Comparison of ENCODE assay signal across 25 cellular contexts in genomic region chr18:79257480-79257879, GRCh38.
"Had no signal": no experiment of that assay in that cellular context is flagged by ENCODE, and none has a peak within 500 bp of the region (broad histone marks: within the 10 kb centered on the region; RNA-seq: fewer than 3 reads in every experiment).

No MANE protein-coding gene starts in this region.

- H3K4me1 ChIP-seq: heart right ventricle, parathyroid adenoma, right lobe of liver, suprapubic skin, upper lobe of left lung had no signal

- H3K27me3 ChIP-seq: adrenal gland, cardiac muscle cell, foreskin keratinocyte, heart right ventricle, neutrophil, right lobe of liver, suprapubic skin, upper lobe of left lung had no signal

- DNase-seq: activated CD4-positive, alpha-beta memory T cell treated with anti-CD3 and anti-CD28 coated beads, Interleukin-2, amount 10 ng/mL, durations not matched to agents 7 days and 5 days; activated CD4-positive, alpha-beta T cell treated with anti-CD3 and anti-CD28 coated beads for 4 hours; activated effector memory CD4-positive, alpha-beta T cell treated with Interleukin-2 at 50 U/mL for 16 hours; activated T-cell treated with anti-CD3 and anti-CD28 coated beads, Interleukin-2, amount 50 U/mL, for 24 hours; cortex of kidney; effector memory CD4-positive, alpha-beta T cell; foreskin keratinocyte; heart right ventricle; mammary epithelial cell; mucosa of descending colon; naive thymus-derived CD4-positive, alpha-beta T cell; right lobe of liver; stimulated activated CD4-positive, alpha-beta T cell treated with anti-CD3 and anti-CD28 coated beads, Interleukin-4, amount 100 ng/mL, for 4 hours; stimulated activated CD8-positive, alpha-beta memory T cell treated with anti-CD3 and anti-CD28 coated beads, Interleukin-4, amount 100 ng/mL, for 48 hours; stimulated activated naive CD4-positive, alpha-beta T cell treated with Interleukin-2 at 50 U/mL for 16 hours; T-helper 17 cell; upper lobe of left lung had no signal

- ATAC-seq: foreskin keratinocyte; left lobe of liver; mucosa of descending colon; naive thymus-derived CD4-positive, alpha-beta T cell; right lobe of liver; T-helper 17 cell had no signal

- H3K79me2 ChIP-seq: parathyroid adenoma had no signal

- H3K4me1 Mint-ChIP-seq: activated CD4-positive, alpha-beta memory T cell treated with anti-CD3 and anti-CD28 coated beads, Interleukin-2, amount 10 ng/mL, durations not matched to agents 7 days and 5 days; activated naive CD4-positive, alpha-beta T cell treated with anti-CD3 and anti-CD28 coated beads, Interleukin-2, amount 50 U/mL, for 24 hours had no signal

- H3K4me2 ChIP-seq: smooth muscle cell had no signal

- H2AFZ ChIP-seq: parathyroid adenoma had no signal

- H3K4me3 ChIP-seq: adrenal gland, cardiac muscle cell, heart right ventricle, mucosa of descending colon, right lobe of liver, smooth muscle cell, suprapubic skin, upper lobe of left lung had no signal

- H3K36me3 ChIP-seq: adrenal gland, cardiac muscle cell had no signal

- H3K4me3 Mint-ChIP-seq: activated CD4-positive, alpha-beta memory T cell treated with anti-CD3 and anti-CD28 coated beads, Interleukin-2, amount 10 ng/mL, durations not matched to agents 7 days and 5 days; activated naive CD4-positive, alpha-beta T cell treated with anti-CD3 and anti-CD28 coated beads, Interleukin-2, amount 50 U/mL, for 24 hours; activated T-cell treated with anti-CD3 and anti-CD28 coated beads, Interleukin-2, amount 50 U/mL, for 24 hours; naive thymus-derived CD4-positive, alpha-beta T cell; T-helper 17 cell had no signal

- H3K27ac ChIP-seq: adrenal gland, cardiac muscle cell, foreskin keratinocyte, heart right ventricle, neutrophil, parathyroid adenoma, right lobe of liver, suprapubic skin, upper lobe of left lung had no signal

- H3K9me3 Mint-ChIP-seq: activated CD4-positive, alpha-beta memory T cell treated with anti-CD3 and anti-CD28 coated beads, Interleukin-2, amount 10 ng/mL, durations not matched to agents 7 days and 5 days; activated naive CD4-positive, alpha-beta T cell treated with anti-CD3 and anti-CD28 coated beads, Interleukin-2, amount 50 U/mL, for 24 hours; activated T-cell treated with anti-CD3 and anti-CD28 coated beads, Interleukin-2, amount 50 U/mL, for 24 hours had no signal

- H3K27me3 Mint-ChIP-seq: activated CD4-positive, alpha-beta memory T cell treated with anti-CD3 and anti-CD28 coated beads, Interleukin-2, amount 10 ng/mL, durations not matched to agents 7 days and 5 days; activated naive CD4-positive, alpha-beta T cell treated with anti-CD3 and anti-CD28 coated beads, Interleukin-2, amount 50 U/mL, for 24 hours; activated T-cell treated with anti-CD3 and anti-CD28 coated beads, Interleukin-2, amount 50 U/mL, for 24 hours; naive thymus-derived CD4-positive, alpha-beta T cell; T-helper 17 cell had no signal

- H3K27ac Mint-ChIP-seq: activated CD4-positive, alpha-beta memory T cell treated with anti-CD3 and anti-CD28 coated beads, Interleukin-2, amount 10 ng/mL, durations not matched to agents 7 days and 5 days; activated naive CD4-positive, alpha-beta T cell treated with anti-CD3 and anti-CD28 coated beads, Interleukin-2, amount 50 U/mL, for 24 hours; activated T-cell treated with anti-CD3 and anti-CD28 coated beads, Interleukin-2, amount 50 U/mL, for 24 hours; naive thymus-derived CD4-positive, alpha-beta T cell; T-helper 17 cell had no signal

- H3K9ac ChIP-seq: parathyroid adenoma had no signal

- H3K9me3 ChIP-seq: adrenal gland, heart right ventricle, mucosa of descending colon, neutrophil, right lobe of liver, suprapubic skin, upper lobe of left lung had no signal
